1 cellular context compared by ENCODE assay signal in genomic region chr9:130824079-130824478, GRCh38.
TF ChIP-seq lines count a peak whose summit lies in the region.

No MANE protein-coding gene starts in this region.

TF ChIP-seq in A549, 52 proteins besides CTCF, POLR2A, EP300 and RAD21 (continued from another document):
- TF ChIP-seq, protein P1, sequence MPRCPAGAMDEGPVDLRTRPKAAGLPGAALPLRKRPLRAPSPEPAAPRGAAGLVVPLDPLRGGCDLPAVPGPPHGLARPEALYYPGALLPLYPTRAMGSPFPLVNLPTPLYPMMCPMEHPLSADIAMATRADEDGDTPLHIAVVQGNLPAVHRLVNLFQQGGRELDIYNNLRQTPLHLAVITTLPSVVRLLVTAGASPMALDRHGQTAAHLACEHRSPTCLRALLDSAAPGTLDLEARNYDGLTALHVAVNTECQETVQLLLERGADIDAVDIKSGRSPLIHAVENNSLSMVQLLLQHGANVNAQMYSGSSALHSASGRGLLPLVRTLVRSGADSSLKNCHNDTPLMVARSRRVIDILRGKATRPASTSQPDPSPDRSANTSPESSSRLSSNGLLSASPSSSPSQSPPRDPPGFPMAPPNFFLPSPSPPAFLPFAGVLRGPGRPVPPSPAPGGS (IDR thresholded peaks at IDR 0.05) = no peak
- TF ChIP-seq ZNF302 (CRISPR knock-in tag; IDR thresholded peaks at IDR 0.05) (no peak), ESRRA (IDR thresholded peaks at IDR 0.05; ENCODE audit: borderline replicate concordance, low read length) (no peak), KDM5A (IDR thresholded peaks at IDR 0.05) (no peak), PBX3 (IDR thresholded peaks at IDR 0.05) (no peak), MAZ (IDR thresholded peaks at IDR 0.05; ENCODE audit: borderline replicate concordance, low read depth, low read length) (no peak), CHD4 (IDR thresholded peaks at IDR 0.05; ENCODE audit: borderline replicate concordance) (no peak), BHLHE40 (IDR thresholded peaks at IDR 0.05; ENCODE audit: low read depth, low read length) (no peak), HOXB5 (CRISPR knock-in tag; IDR thresholded peaks at IDR 0.05) (no peak)
- TF ChIP-seq, protein P2, sequence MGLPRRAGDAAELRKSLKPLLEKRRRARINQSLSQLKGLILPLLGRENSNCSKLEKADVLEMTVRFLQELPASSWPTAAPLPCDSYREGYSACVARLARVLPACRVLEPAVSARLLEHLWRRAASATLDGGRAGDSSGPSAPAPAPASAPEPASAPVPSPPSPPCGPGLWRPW (IDR thresholded peaks at IDR 0.05) = no peak
- TF ChIP-seq, protein P3, sequence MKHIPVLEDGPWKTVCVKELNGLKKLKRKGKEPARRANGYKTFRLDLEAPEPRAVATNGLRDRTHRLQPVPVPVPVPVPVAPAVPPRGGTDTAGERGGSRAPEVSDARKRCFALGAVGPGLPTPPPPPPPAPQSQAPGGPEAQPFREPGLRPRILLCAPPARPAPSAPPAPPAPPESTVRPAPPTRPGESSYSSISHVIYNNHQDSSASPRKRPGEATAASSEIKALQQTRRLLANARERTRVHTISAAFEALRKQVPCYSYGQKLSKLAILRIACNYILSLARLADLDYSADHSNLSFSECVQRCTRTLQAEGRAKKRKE (CRISPR knock-in tag; IDR thresholded peaks at IDR 0.05; ENCODE audit: low read depth) = no peak
TF ChIP-seq in A549: peak in this region for 0.
